In the genomic region with DNA sequence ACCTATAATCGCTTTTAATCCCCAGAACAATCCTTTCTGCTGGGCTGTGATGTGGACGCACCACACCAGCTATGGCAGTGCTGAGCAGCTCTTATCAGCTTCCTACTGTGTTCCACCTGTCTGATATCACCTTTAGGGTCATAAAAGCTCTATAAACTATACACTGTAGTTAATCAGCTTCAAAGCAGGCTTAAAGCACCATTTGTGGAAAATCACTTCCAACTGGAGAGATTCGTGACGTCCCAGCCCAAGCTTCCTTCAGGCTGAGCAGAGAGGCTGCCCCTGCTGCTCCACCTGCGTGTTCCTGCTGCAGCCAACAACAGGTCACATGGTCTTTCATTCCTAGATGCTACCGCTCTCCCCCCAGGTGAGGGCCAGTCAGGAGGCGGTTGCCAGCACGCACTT, we compare ENCODE assay signal across 1 cellular context.
TF ChIP-seq lines count a peak whose summit lies in the region.

No MANE protein-coding gene starts in this region.

TF ChIP-seq in GM23338, 12 proteins besides CTCF, POLR2A, EP300 and RAD21 (continued from another document):
- TF ChIP-seq, protein P1, sequence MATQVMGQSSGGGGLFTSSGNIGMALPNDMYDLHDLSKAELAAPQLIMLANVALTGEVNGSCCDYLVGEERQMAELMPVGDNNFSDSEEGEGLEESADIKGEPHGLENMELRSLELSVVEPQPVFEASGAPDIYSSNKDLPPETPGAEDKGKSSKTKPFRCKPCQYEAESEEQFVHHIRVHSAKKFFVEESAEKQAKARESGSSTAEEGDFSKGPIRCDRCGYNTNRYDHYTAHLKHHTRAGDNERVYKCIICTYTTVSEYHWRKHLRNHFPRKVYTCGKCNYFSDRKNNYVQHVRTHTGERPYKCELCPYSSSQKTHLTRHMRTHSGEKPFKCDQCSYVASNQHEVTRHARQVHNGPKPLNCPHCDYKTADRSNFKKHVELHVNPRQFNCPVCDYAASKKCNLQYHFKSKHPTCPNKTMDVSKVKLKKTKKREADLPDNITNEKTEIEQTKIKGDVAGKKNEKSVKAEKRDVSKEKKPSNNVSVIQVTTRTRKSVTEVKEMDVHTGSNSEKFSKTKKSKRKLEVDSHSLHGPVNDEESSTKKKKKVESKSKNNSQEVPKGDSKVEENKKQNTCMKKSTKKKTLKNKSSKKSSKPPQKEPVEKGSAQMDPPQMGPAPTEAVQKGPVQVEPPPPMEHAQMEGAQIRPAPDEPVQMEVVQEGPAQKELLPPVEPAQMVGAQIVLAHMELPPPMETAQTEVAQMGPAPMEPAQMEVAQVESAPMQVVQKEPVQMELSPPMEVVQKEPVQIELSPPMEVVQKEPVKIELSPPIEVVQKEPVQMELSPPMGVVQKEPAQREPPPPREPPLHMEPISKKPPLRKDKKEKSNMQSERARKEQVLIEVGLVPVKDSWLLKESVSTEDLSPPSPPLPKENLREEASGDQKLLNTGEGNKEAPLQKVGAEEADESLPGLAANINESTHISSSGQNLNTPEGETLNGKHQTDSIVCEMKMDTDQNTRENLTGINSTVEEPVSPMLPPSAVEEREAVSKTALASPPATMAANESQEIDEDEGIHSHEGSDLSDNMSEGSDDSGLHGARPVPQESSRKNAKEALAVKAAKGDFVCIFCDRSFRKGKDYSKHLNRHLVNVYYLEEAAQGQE (IDR thresholded peaks at IDR 0.05; ENCODE audit: unreplicated experiment), result no peak
- TF ChIP-seq EZH2 (IDR thresholded peaks at IDR 0.05; ENCODE audit: low read depth, unreplicated experiment) (no peak), ZNF114 (CRISPR knock-in tag; IDR thresholded peaks at IDR 0.05) (no peak), POLR2AphosphoS5 (IDR thresholded peaks at IDR 0.05; ENCODE audit: low read depth) (no peak), JUNB (IDR thresholded peaks at IDR 0.05; ENCODE audit: unreplicated experiment) (no peak), STAT1 (IDR thresholded peaks at IDR 0.05; ENCODE audit: unreplicated experiment) (no peak), NANOG (IDR thresholded peaks at IDR 0.05; ENCODE audit: borderline replicate concordance) (no peak), ZNF331 (CRISPR knock-in tag; IDR thresholded peaks at IDR 0.05; ENCODE audit: low read depth) (no peak), EZH2phosphoT487 (IDR thresholded peaks at IDR 0.05; ENCODE audit: unreplicated experiment) (no peak)
- TF ChIP-seq, protein P2, sequence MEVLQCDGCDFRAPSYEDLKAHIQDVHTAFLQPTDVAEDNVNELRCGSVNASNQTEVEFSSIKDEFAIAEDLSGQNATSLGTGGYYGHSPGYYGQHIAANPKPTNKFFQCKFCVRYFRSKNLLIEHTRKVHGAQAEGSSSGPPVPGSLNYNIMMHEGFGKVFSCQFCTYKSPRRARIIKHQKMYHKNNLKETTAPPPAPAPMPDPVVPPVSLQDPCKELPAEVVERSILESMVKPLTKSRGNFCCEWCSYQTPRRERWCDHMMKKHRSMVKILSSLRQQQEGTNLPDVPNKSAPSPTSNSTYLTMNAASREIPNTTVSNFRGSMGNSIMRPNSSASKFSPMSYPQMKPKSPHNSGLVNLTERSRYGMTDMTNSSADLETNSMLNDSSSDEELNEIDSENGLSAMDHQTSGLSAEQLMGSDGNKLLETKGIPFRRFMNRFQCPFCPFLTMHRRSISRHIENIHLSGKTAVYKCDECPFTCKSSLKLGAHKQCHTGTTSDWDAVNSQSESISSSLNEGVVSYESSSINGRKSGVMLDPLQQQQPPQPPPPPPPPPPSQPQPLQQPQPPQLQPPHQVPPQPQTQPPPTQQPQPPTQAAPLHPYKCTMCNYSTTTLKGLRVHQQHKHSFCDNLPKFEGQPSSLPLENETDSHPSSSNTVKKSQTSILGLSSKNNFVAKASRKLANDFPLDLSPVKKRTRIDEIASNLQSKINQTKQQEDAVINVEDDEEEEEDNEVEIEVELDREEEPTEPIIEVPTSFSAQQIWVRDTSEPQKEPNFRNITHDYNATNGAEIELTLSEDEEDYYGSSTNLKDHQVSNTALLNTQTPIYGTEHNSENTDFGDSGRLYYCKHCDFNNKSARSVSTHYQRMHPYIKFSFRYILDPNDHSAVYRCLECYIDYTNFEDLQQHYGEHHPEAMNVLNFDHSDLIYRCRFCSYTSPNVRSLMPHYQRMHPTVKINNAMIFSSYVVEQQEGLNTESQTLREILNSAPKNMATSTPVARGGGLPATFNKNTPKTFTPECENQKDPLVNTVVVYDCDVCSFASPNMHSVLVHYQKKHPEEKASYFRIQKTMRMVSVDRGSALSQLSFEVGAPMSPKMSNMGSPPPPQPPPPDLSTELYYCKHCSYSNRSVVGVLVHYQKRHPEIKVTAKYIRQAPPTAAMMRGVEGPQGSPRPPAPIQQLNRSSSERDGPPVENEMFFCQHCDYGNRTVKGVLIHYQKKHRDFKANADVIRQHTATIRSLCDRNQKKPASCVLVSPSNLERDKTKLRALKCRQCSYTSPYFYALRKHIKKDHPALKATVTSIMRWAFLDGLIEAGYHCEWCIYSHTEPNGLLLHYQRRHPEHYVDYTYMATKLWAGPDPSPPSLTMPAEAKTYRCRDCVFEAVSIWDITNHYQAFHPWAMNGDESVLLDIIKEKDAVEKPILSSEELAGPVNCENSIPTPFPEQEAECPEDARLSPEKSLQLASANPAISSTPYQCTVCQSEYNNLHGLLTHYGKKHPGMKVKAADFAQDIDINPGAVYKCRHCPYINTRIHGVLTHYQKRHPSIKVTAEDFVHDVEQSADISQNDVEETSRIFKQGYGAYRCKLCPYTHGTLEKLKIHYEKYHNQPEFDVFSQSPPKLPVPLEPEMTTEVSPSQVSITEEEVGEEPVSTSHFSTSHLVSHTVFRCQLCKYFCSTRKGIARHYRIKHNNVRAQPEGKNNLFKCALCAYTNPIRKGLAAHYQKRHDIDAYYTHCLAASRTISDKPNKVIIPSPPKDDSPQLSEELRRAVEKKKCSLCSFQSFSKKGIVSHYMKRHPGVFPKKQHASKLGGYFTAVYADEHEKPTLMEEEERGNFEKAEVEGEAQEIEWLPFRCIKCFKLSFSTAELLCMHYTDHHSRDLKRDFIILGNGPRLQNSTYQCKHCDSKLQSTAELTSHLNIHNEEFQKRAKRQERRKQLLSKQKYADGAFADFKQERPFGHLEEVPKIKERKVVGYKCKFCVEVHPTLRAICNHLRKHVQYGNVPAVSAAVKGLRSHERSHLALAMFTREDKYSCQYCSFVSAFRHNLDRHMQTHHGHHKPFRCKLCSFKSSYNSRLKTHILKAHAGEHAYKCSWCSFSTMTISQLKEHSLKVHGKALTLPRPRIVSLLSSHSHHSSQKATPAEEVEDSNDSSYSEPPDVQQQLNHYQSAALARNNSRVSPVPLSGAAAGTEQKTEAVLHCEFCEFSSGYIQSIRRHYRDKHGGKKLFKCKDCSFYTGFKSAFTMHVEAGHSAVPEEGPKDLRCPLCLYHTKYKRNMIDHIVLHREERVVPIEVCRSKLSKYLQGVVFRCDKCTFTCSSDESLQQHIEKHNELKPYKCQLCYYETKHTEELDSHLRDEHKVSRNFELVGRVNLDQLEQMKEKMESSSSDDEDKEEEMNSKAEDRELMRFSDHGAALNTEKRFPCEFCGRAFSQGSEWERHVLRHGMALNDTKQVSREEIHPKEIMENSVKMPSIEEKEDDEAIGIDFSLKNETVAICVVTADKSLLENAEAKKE (CRISPR knock-in tag; IDR thresholded peaks at IDR 0.05), result no peak
TF ChIP-seq in GM23338: peak in this region for 0.
